ENCODE assay signal across 29 cellular contexts in genomic region chr15:63640146-63640545, GRCh38. TPM values are rescaled to one million over a fixed set of nuclear protein-coding genes. Genes with fewer than 3 reads are reported as not detected.
"Had no signal": no experiment of that assay in that cellular context is flagged by ENCODE, and none has a peak within 500 bp of the region (broad histone marks: within the 10 kb centered on the region; RNA-seq: fewer than 3 reads in every experiment).

No MANE protein-coding gene starts in this region.

- H3K4me3 Mint-ChIP-seq: activated CD4-positive, alpha-beta memory T cell treated with anti-CD3 and anti-CD28 coated beads for 36 hours; activated CD4-positive, alpha-beta T cell treated with anti-CD3 and anti-CD28 coated beads, Interleukin-2, amount 10 ng/mL, durations not matched to agents 7 days and 5 days; activated naive CD8-positive, alpha-beta T cell treated with anti-CD3 and anti-CD28 coated beads for 36 hours; activated T-helper 1 cell treated with anti-CD3 and anti-CD28 coated beads, Interleukin-12 subunit alpha, Interleukin-12 subunit beta, Interleukin-2, Interleukin-4 antibody, amounts not matched to agents 30 ng/mL and 10 ng/mL and 1 ng/mL, durations not matched to agents 14 hours and 24 hours and 36 hours; central memory CD8-positive, alpha-beta T cell had no signal

- ATAC-seq: Panc1, Right ventricle myocardium inferior had no signal

- H3K27ac Mint-ChIP-seq: activated CD4-positive, alpha-beta memory T cell treated with anti-CD3 and anti-CD28 coated beads for 36 hours; activated CD4-positive, alpha-beta T cell treated with anti-CD3 and anti-CD28 coated beads, Interleukin-2, amount 10 ng/mL, durations not matched to agents 7 days and 5 days; activated naive CD8-positive, alpha-beta T cell treated with anti-CD3 and anti-CD28 coated beads for 36 hours; activated T-helper 1 cell treated with anti-CD3 and anti-CD28 coated beads, Interleukin-12 subunit alpha, Interleukin-12 subunit beta, Interleukin-2, Interleukin-4 antibody, amounts not matched to agents 30 ng/mL and 10 ng/mL and 1 ng/mL, durations not matched to agents 14 hours and 24 hours and 36 hours had no signal

- FAIRE-seq: bronchial epithelial cell had no signal

- H3K9me3 Mint-ChIP-seq: activated CD4-positive, alpha-beta memory T cell treated with anti-CD3 and anti-CD28 coated beads for 36 hours; activated CD4-positive, alpha-beta T cell treated with anti-CD3 and anti-CD28 coated beads, Interleukin-2, amount 10 ng/mL, durations not matched to agents 7 days and 5 days; activated naive CD8-positive, alpha-beta T cell treated with anti-CD3 and anti-CD28 coated beads for 36 hours; activated T-helper 1 cell treated with anti-CD3 and anti-CD28 coated beads, Interleukin-12 subunit alpha, Interleukin-12 subunit beta, Interleukin-2, Interleukin-4 antibody, amounts not matched to agents 30 ng/mL and 10 ng/mL and 1 ng/mL, durations not matched to agents 14 hours and 24 hours and 36 hours; central memory CD8-positive, alpha-beta T cell had no signal

- DNase-seq: activated CD4-positive, alpha-beta memory T cell treated with anti-CD3 and anti-CD28 coated beads for 36 hours; activated CD4-positive, alpha-beta T cell treated with anti-CD3 and anti-CD28 coated beads, Interleukin-2, amount 10 ng/mL, durations not matched to agents 7 days and 5 days; activated CD4-positive, CD25-positive, alpha-beta regulatory T cell; activated CD8-positive, alpha-beta memory T cell treated with anti-CD3 and anti-CD28 coated beads, Interleukin-2, amount 50 U/mL, for 4 hours; activated effector memory CD4-positive, alpha-beta T cell treated with Interleukin-2 at 50 U/mL for 16 hours; activated naive CD4-positive, alpha-beta T cell; activated naive CD8-positive, alpha-beta T cell treated with anti-CD3 and anti-CD28 coated beads for 36 hours; activated T-cell treated with anti-CD3 and anti-CD28 coated beads, Interleukin-2, amount 50 U/mL, for 1 hour; adrenal gland; aorta; IMR-90; Kasumi-1; KBM-7; NCI-H1092; NCI-H1417 treated with DMSO at 0.1 percent for 48 hours; NCI-H1694; NCI-H2029 treated with DMSO at 0.1 percent for 48 hours; NCI-H510A treated with DMSO at 0.1 percent for 48 hours; NCI-H69; NK-92 treated with Interleukin-12 subunit alpha and Interleukin-12 subunit beta, amount 100 ng/mL, for 24 hours; OCI-M1; RPMI8226; T-helper 1 cell had no signal

- H3K27me3 Mint-ChIP-seq: activated CD4-positive, alpha-beta memory T cell treated with anti-CD3 and anti-CD28 coated beads for 36 hours; activated CD4-positive, alpha-beta T cell treated with anti-CD3 and anti-CD28 coated beads, Interleukin-2, amount 10 ng/mL, durations not matched to agents 7 days and 5 days; activated naive CD8-positive, alpha-beta T cell treated with anti-CD3 and anti-CD28 coated beads for 36 hours; central memory CD8-positive, alpha-beta T cell had no signal

- H3K4me1 Mint-ChIP-seq: central memory CD8-positive, alpha-beta T cell had no signal

RNA-seq across cellular contexts. Expression of gene FBXL22, which starts 43.0 kb away (rescaled TPM):
- total RNA-seq: M059J had no signal
